9 cellular contexts compared by ENCODE assay signal in genomic region chr3:77038928-77039605, GRCh38. TPM values are rescaled to one million over a fixed set of nuclear protein-coding genes. Genes with fewer than 3 reads are reported as not detected.
DNase-seq lines count a peak whose midpoint lies in the region; ATAC-seq and TF ChIP-seq lines count a peak whose summit lies in the region.
"Had no signal": no experiment of that assay in that cellular context is flagged by ENCODE, and none has a peak within 500 bp of the region (broad histone marks: within the 10 kb centered on the region; RNA-seq: fewer than 3 reads in every experiment).

No MANE protein-coding gene starts in this region.

- no peak overlapping the region for H3K27ac Mint-ChIP-seq in activated CD4-positive, alpha-beta memory T cell treated with anti-CD3 and anti-CD28 coated beads, Interleukin-2, amount 10 ng/mL, durations not matched to agents 7 days and 5 days

- H3K4me3 Mint-ChIP-seq in activated CD4-positive, alpha-beta memory T cell treated with anti-CD3 and anti-CD28 coated beads, Interleukin-2, amount 10 ng/mL, durations not matched to agents 7 days and 5 days, result no peak overlapping the region

- H3K27ac ChIP-seq in caudate nucleus (ENCODE audit: low read depth, low read length) (peak overlapping the region; percentile 78), upper lobe of left lung (peak overlapping the region; percentile 39 to 73 (median 56))

- CTCF ChIA-PET in activated CD4-positive, alpha-beta memory T cell treated with anti-CD3 and anti-CD28 coated beads, Interleukin-2, amount 10 ng/mL, durations not matched to agents 7 days and 5 days (lab: Charles Lee), result interaction anchor here (0.6 kb wide), 1 partner anchor 83 kb away, joined by 3 read pairs; no protein-coding TSS in a partner anchor

- intact Hi-C loops in Right ventricle myocardium inferior (cut with DNase I) (loop anchor here (2.0 to 5.0 kb wide), 2 partner anchors 216 to 1603 kb away; no protein-coding TSS in a partner anchor), cardiac septum (cut with DNase I) (loop anchor here (2.0 to 10.0 kb wide), 2 partner anchors 216 to 1606 kb away; no protein-coding TSS in a partner anchor)

- POLR2A ChIA-PET in activated CD4-positive, alpha-beta memory T cell treated with anti-CD3 and anti-CD28 coated beads, Interleukin-2, amount 10 ng/mL, durations not matched to agents 7 days and 5 days (lab: Charles Lee), result no interaction called here

- TF ChIP-seq CTCF in upper lobe of left lung (IDR thresholded peaks at IDR 0.05), result no peak

- H3K4me1 Mint-ChIP-seq in activated CD4-positive, alpha-beta memory T cell treated with anti-CD3 and anti-CD28 coated beads, Interleukin-2, amount 10 ng/mL, durations not matched to agents 7 days and 5 days, result no peaks in the 10 kb centered on the region

- TF ChIP-seq EP300 in upper lobe of left lung (IDR thresholded peaks at IDR 0.05), result no peak

- no peak for DNase-seq in Right ventricle myocardium inferior (ENCODE audit: missing footprints)
- DNase-seq in cardiac septum (ENCODE audit: low spot score), result no peak
- DNase-seq in caudate nucleus (lab: John Stamatoyannopoulos, UW), result peak in 35 of 61 donors; percentile 1 to 73 (median 39)
- peak; percentile 91 for DNase-seq in left kidney (ENCODE audit: low read depth, low spot score)
- DNase-seq in upper lobe of left lung, result no peak
- no peak for DNase-seq in cerebellar nuclear complex (lab: John Stamatoyannopoulos, UW)
- no peak for DNase-seq in activated CD4-positive, alpha-beta memory T cell treated with anti-CD3 and anti-CD28 coated beads, Interleukin-2, amount 10 ng/mL, durations not matched to agents 7 days and 5 days

- no peaks in the 10 kb centered on the region for H3K9me3 Mint-ChIP-seq in activated CD4-positive, alpha-beta memory T cell treated with anti-CD3 and anti-CD28 coated beads, Interleukin-2, amount 10 ng/mL, durations not matched to agents 7 days and 5 days

- H3K27me3 Mint-ChIP-seq in activated CD4-positive, alpha-beta memory T cell treated with anti-CD3 and anti-CD28 coated beads, Interleukin-2, amount 10 ng/mL, durations not matched to agents 7 days and 5 days, result peaks cover 22% of the 10 kb centered on the region

- peaks cover 0 to 9% (median 2%) of the 10 kb centered on the region in 4 donors for H3K27me3 ChIP-seq in upper lobe of left lung

- no peaks in the 10 kb centered on the region for H3K36me3 ChIP-seq in upper lobe of left lung

- no peaks in the 10 kb centered on the region for H3K9me3 ChIP-seq in upper lobe of left lung

- peak overlapping the region; percentile 29 to 57 (median 45) for H3K4me3 ChIP-seq in upper lobe of left lung

- H3K36me3 Mint-ChIP-seq in activated CD4-positive, alpha-beta memory T cell treated with anti-CD3 and anti-CD28 coated beads, Interleukin-2, amount 10 ng/mL, durations not matched to agents 7 days and 5 days (ENCODE audit: low read depth), result no peaks in the 10 kb centered on the region

- no peak for TF ChIP-seq POLR2A in upper lobe of left lung (IDR thresholded peaks at IDR 0.05)

- ATAC-seq in Right ventricle myocardium inferior (peak; percentile 45), upper lobe of left lung (ENCODE audit: low FRiP score in 2 of 2) (peak; percentile 31 to 42), HG03039 (IDR thresholded peaks at IDR 0.05; ENCODE audit: unreplicated experiment) (no peak)

- 4 to 8% methylated on average over 18 to 30 of the region's 33 CpGs for WGBS in upper lobe of left lung, 2 donors

- H3K4me1 ChIP-seq in upper lobe of left lung, result peaks cover 0 to 15% (median 11%) of the 10 kb centered on the region in 4 donors

RNA-seq across cellular contexts. Expression of gene ROBO2, which starts 0.8 kb away (rescaled TPM):
- total RNA-seq in Right ventricle myocardium inferior, result 0.14 TPM
- total RNA-seq in cardiac septum, result 0.11 TPM
- total RNA-seq in upper lobe of left lung, result 10 to 100 TPM; 12.0 to 29.1 (median 14.0) TPM
- not detected for total RNA-seq in activated CD4-positive, alpha-beta memory T cell treated with anti-CD3 and anti-CD28 coated beads, Interleukin-2, amount 10 ng/mL, durations not matched to agents 7 days and 5 days
- total RNA-seq: T-helper 1 cell treated with Interleukin-12 subunit alpha and Interleukin-12 subunit beta and Interleukin-4 antibody, amounts not matched to agents 30 ng/mL and 1 ng/mL, for 36 hours had no signal

Comparison
In these comparisons a context has a peak if more than half of its experiments do, and no peak if none do; other contexts are left out.
1. DNase-seq: peak in caudate nucleus (35 of 61) and left kidney (single experiment); none in Right ventricle myocardium inferior (single experiment), cardiac septum (single experiment), upper lobe of left lung (0 of 2), cerebellar nuclear complex (0 of 2) and activated CD4-positive, alpha-beta memory T cell treated with anti-CD3 and anti-CD28 coated beads, Interleukin-2, amount 10 ng/mL, durations not matched to agents 7 days and 5 days (single experiment).
2. RNA of gene ROBO2, which starts 0.8 kb away (total RNA-seq): 12.0 to 29.1 TPM in upper lobe of left lung; 0.14 TPM in Right ventricle myocardium inferior (single experiment), 0.11 TPM in cardiac septum (single experiment) and not detected in activated CD4-positive, alpha-beta memory T cell treated with anti-CD3 and anti-CD28 coated beads, Interleukin-2, amount 10 ng/mL, durations not matched to agents 7 days and 5 days; every median in the first group is over 10 times any median in the second.